11 cellular contexts compared by ENCODE assay signal in the genomic region with DNA sequence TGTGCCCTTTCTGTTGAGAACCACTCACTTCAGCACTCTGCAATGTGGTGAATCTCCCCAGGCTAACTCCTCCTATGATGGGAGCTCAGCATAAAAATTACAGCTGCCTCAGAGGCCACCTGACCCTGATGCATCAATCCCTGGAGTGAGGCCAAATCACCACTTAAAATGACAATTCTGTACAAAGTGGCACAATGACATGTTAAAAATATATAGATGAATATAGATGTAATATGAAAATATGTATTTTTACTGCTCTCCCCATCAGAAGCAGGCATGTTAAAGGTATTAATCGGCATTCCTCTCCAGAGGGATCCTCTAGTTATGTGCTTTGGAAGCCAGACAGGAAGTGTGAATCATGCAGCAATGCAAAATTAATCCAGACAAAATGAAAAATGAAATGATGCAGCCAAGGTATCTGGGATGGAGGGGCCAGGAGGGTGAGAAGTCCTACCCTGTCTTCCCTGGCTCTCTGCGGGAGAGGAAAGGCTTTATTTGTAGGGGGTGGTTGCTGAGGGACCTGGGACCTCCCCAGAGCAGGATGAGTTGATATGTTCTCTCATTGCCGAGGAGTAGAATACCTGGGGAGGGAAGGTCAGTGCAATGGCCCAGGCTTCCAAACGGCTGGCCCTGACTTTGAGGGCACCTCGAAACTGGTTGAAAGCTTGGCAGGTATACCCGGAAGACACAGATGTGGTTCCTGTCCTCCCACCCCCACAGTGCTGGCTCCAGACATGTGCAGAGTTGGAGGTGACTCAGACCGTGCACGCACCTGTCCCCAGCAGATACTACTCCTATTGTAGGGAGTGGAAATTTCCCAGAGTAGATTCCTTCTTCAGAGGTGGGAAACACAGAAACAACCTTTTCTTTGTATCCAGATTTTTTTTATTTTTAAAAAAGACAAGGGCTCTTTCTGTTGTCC.
DNase-seq lines count a peak whose midpoint lies in the region; TF ChIP-seq lines count a peak whose summit lies in the region.
"Had no signal": no experiment of that assay in that cellular context is flagged by ENCODE, and none has a peak within 500 bp of the region (broad histone marks: within the 10 kb centered on the region; RNA-seq: fewer than 3 reads in every experiment).

No MANE protein-coding gene starts in this region.

- peak overlapping the region; percentile 9 for H3K4me2 ChIP-seq in osteoblast (ENCODE audit: insufficient read depth, low read length)

- CTCF ChIA-PET in Caco-2 (lab: Charles Lee), result no interaction called here

- no TSS peak for BruUV-seq in Caco-2 (replicated peaks; lab: Mats Ljungman, UMichigan)

- no peak for TF ChIP-seq CTCF in choroid plexus epithelial cell (conservative IDR thresholded peaks at IDR 0.05; ENCODE audit: low read depth, low read length)
- no peak for TF ChIP-seq CTCF in osteoblast (IDR thresholded peaks at IDR 0.05; ENCODE audit: extremely low read depth, low read depth, low read length)
- no peak for TF ChIP-seq CTCF in Caco-2 (IDR thresholded peaks at IDR 0.05; ENCODE audit: insufficient read depth in 1 of 2, low read depth in 1 of 2, low read length in 1 of 2, severe bottlenecking in 1 of 2, unreplicated experiment in 1 of 2)

- no peaks in the 10 kb centered on the region for H3K9me3 ChIP-seq in osteoblast (ENCODE audit: low read depth, low read length)
- H3K9me3 ChIP-seq in HAP-1, result no peaks in the 10 kb centered on the region
- H3K9me3 ChIP-seq in Caco-2, result no peaks in the 10 kb centered on the region
- H3K9me3 ChIP-seq: Peyer's patch had no signal

- in situ Hi-C loops in HAP-1 (cut with MboI; ENCODE audit: low sequenced_read_pairs), result no loop called here

- no peaks in the 10 kb centered on the region for H3K79me2 ChIP-seq in osteoblast (ENCODE audit: insufficient read depth, low read length)

- H3K4me3 ChIP-seq in choroid plexus epithelial cell (ENCODE audit: low read depth, low read length), result no peak overlapping the region
- H3K4me3 ChIP-seq in osteoblast (ENCODE audit: insufficient read depth, low read length), result no peak overlapping the region
- H3K4me3 ChIP-seq in HAP-1, result no peak overlapping the region
- H3K4me3 ChIP-seq in Caco-2 (ENCODE audit: low read depth, low read length), result no peak overlapping the region
- H3K4me3 ChIP-seq: Peyer's patch had no signal

- H3K4me1 ChIP-seq in osteoblast (ENCODE audit: insufficient read depth, low read length) (peaks cover 12% of the 10 kb centered on the region), HAP-1 (no peaks in the 10 kb centered on the region), Caco-2 (no peaks in the 10 kb centered on the region)

- H2AFZ ChIP-seq in osteoblast (ENCODE audit: low read length), result no peak overlapping the region

- H3K27ac ChIP-seq in osteoblast (ENCODE audit: low read depth, low read length), result peak overlapping the region; percentile 11
- H3K27ac ChIP-seq: Peyer's patch had no signal

- intact Hi-C loops in Caco-2 (cut with micrococcal nuclease; ENCODE audit: unreplicated experiment), result no loop called here

- no peaks in the 10 kb centered on the region for H3K36me3 ChIP-seq in osteoblast (ENCODE audit: insufficient read depth, low read length)
- H3K36me3 ChIP-seq in HAP-1 (replicated peaks), result no peaks in the 10 kb centered on the region
- no peaks in the 10 kb centered on the region for H3K36me3 ChIP-seq in Caco-2 (ENCODE audit: control insufficient read depth, insufficient read depth, low read length)
- H3K36me3 ChIP-seq: Peyer's patch had no signal

- H4K20me1 ChIP-seq in osteoblast (ENCODE audit: insufficient read depth, low read length), result no peaks in the 10 kb centered on the region

- H3K4me1 Mint-ChIP-seq in Caco-2 (ENCODE audit: low read depth, unreplicated experiment), result no peaks in the 10 kb centered on the region
- H3K4me1 Mint-ChIP-seq: naive B cell had no signal

- H3K36me3 Mint-ChIP-seq in Caco-2 (ENCODE audit: insufficient read depth, unreplicated experiment), result no peaks in the 10 kb centered on the region
- H3K36me3 Mint-ChIP-seq: naive B cell had no signal

- H3K27ac Mint-ChIP-seq in Caco-2 (ENCODE audit: unreplicated experiment), result no peak overlapping the region

- H3K27me3 ChIP-seq in osteoblast (ENCODE audit: insufficient read depth, low read length), result no peaks in the 10 kb centered on the region
- no peaks in the 10 kb centered on the region for H3K27me3 ChIP-seq in HAP-1 (ENCODE audit: low read depth)
- H3K27me3 ChIP-seq in Caco-2 (replicated peaks; ENCODE audit: control insufficient read depth, insufficient read depth, low read length), result no peaks in the 10 kb centered on the region; the same call in 1 of the 2 replicates
- H3K27me3 ChIP-seq: Peyer's patch had no signal

- peak; percentile 42 for DNase-seq in GM04504 (ENCODE audit: low read depth)
- DNase-seq in NCI-H2196 (lab: John Stamatoyannopoulos, UW; ENCODE audit: unreplicated experiment), result peak; percentile 71
- DNase-seq in choroid plexus epithelial cell (ENCODE audit: low read depth), result peak; percentile 73
- DNase-seq in osteoblast (ENCODE audit: insufficient read length, low spot score, missing footprints), result peak; percentile 92
- no peak for DNase-seq in HAP-1 (ENCODE audit: low spot score in 2 of 2)
- no peak for DNase-seq in NCI-H1048 (lab: John Stamatoyannopoulos, UW)
- DNase-seq in midbrain (lab: John Stamatoyannopoulos, UW), result no peak
- no peak for DNase-seq in Caco-2
- DNase-seq: activated T-cell treated with anti-CD3 and anti-CD28 coated beads for 4 hours, naive B cell had no signal

- H3K27me3 Mint-ChIP-seq in Caco-2 (ENCODE audit: insufficient read depth, unreplicated experiment), result peaks cover 21% of the 10 kb centered on the region

- no peaks in the 10 kb centered on the region for H3K9me3 Mint-ChIP-seq in Caco-2 (ENCODE audit: unreplicated experiment)

- POLR2A ChIA-PET in Caco-2 (lab: Charles Lee), result no interaction called here

- no peak overlapping the region for H3K4me3 Mint-ChIP-seq in Caco-2 (ENCODE audit: unreplicated experiment)
- H3K4me3 Mint-ChIP-seq: naive B cell had no signal

Comparison
In these comparisons a context has a peak if more than half of its experiments do, and no peak if none do; other contexts are left out.
1. DNase-seq: peak in GM04504 (single experiment), NCI-H2196 (single experiment), choroid plexus epithelial cell (single experiment) and osteoblast (single experiment); none in HAP-1 (0 of 2), NCI-H1048 (single experiment), midbrain (single experiment) and Caco-2 (0 of 2).